In the genomic region with DNA sequence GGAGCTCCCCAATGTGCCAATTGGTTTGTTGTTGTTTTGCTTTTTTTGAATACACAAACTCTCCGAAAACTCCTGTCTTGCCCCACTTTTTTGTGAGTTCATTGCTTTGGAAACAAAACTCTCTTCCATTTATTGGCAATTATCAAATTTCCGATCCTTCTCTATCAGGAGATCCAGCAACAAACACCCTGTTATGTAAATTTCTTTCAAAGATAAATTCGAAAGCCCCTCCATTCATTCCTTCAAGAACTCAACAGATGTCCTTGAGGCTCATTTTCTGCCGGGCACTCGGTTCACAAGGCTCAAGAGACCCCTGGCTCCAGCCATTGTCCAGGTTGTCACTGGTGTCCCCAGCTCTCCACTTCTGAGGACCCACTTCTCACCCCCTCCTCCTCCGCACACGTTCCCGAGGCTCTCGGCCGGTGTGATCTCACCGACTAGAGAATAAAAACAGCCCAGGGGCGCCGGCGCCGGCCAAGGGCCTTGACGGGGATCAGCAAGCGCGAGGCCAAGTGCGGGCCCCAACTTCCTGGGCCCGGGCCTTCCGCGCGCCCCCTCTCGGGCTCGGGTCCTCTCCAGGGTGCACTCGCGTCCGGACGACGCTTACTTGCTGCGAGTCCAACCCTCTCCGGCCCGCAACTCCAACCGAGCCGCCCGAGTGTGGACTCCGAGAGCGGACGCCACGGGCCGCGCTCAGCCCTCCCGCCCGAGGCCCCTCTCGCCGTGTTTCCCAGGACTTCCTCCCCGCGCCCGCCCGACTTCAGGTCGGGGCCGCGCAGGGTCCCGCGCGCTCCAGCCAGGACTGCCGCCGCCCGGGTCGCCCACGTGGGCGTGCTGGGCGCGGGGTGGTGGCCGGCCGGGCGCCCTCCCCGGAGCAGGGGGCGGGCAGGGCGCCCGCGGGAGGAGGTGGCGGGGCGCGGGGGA, we compare ENCODE assay signal across 8 cellular contexts. TPM values are rescaled to one million over a fixed set of nuclear protein-coding genes. Genes with fewer than 3 reads are reported as not detected.
DNase-seq lines count a peak whose midpoint lies in the region; ATAC-seq and TF ChIP-seq lines count a peak whose summit lies in the region.

No MANE protein-coding gene starts in this region.

- TF ChIP-seq POLR2A in lower leg skin (IDR thresholded peaks at IDR 0.05): no peak

- in situ Hi-C loops in GM13976 (cut with MboI; ENCODE audit: low sequenced_read_pairs, unreplicated experiment): no loop called here

- WGBS in lower leg skin, 2 donors: 7 to 8% methylated on average over 40 to 42 of the region's 75 CpGs

- H3K27ac ChIP-seq in SK-N-MC: peak overlapping the region; percentile 46; the same call in 1 of the 2 replicates
- peak overlapping the region; percentile 59 for H3K27ac ChIP-seq in substantia nigra (ENCODE audit: low read depth, low read length, poor library complexity, severe bottlenecking)

- H3K9me3 ChIP-seq in SK-N-MC (ENCODE audit: low read depth, low read length): no peaks in the 10 kb centered on the region

- H3K9ac ChIP-seq in SK-N-MC (ENCODE audit: insufficient read length): no peak overlapping the region

- DNase-seq in GM13976 (ENCODE audit: low spot score) (peak; percentile 70), SK-N-MC (ENCODE audit: low read depth, low spot score) (no peak), cerebellar cortex (ENCODE audit: low spot score) (peak; percentile 28), lower leg skin (ENCODE audit: low spot score in 2 of 2) (peak in 1 of 2 donors; percentile 89), substantia nigra (lab: John Stamatoyannopoulos, UW) (peak in 22 of 49 donors; percentile 32 to 81 (median 57)), NCI-H1694 (lab: John Stamatoyannopoulos, UW) (no peak)

- H3K4me3 ChIP-seq in SK-N-MC: peak overlapping the region; percentile 98
- peak overlapping the region; percentile 2 for H3K4me3 ChIP-seq in lower leg skin (ENCODE audit: low read depth, poor library complexity, severe bottlenecking)

- intact Hi-C loops in lower leg skin (cut with DNase I; ENCODE audit: low total_unique reads): no loop called here

- TF ChIP-seq CTCF in GM13976 (IDR thresholded peaks at IDR 0.05; ENCODE audit: borderline replicate concordance, control extremely low read depth, extremely low read depth, insufficient read depth, missing control alignments) (no peak), lower leg skin (IDR thresholded peaks at IDR 0.05) (no peak)

- ATAC-seq in HG02759 (IDR thresholded peaks at IDR 0.05; ENCODE audit: unreplicated experiment) (peak; percentile 23), GM18870 (IDR thresholded peaks at IDR 0.05; ENCODE audit: unreplicated experiment) (no peak)

- H3K36me3 ChIP-seq in SK-N-MC (ENCODE audit: insufficient read depth, low read length): no peaks in the 10 kb centered on the region

RNA-seq across cellular contexts. Expression of gene SMAD3, which starts 0.5 kb away (rescaled TPM):
- 10 to 100 TPM; 25.9 to 69.4 (median 35.2) TPM for total RNA-seq in lower leg skin

Comparison
In these comparisons a context has a peak if more than half of its experiments do, and no peak if none do; other contexts are left out.
1. DNase-seq: peak in GM13976 (single experiment) and cerebellar cortex (single experiment); none in SK-N-MC (single experiment) and NCI-H1694 (single experiment).